Comparison of ENCODE assay signal across 20 cellular contexts in genomic region chr17:68634345-68634876, GRCh38. TPM values are rescaled to one million over a fixed set of nuclear protein-coding genes. Genes with fewer than 3 reads are reported as not detected.
DNase-seq lines count a peak whose midpoint lies in the region; ATAC-seq and TF ChIP-seq lines count a peak whose summit lies in the region.
"Had no signal": no experiment of that assay in that cellular context is flagged by ENCODE, and none has a peak within 500 bp of the region (broad histone marks: within the 10 kb centered on the region; RNA-seq: fewer than 3 reads in every experiment).

No MANE protein-coding gene starts in this region.

- no peak overlapping the region for H3K27ac Mint-ChIP-seq in activated CD4-positive, alpha-beta T cell treated with anti-CD3 and anti-CD28 coated beads, Interleukin-2, amount 10 ng/mL, durations not matched to agents 24 days and 14 days
- H3K27ac Mint-ChIP-seq in activated CD4-positive, alpha-beta T cell treated with anti-CD3 and anti-CD28 coated beads, Interleukin-2, amount 10 ng/mL, durations not matched to agents 7 days and 5 days = no peak overlapping the region
- H3K27ac Mint-ChIP-seq in H9 = no peak overlapping the region
- H3K27ac Mint-ChIP-seq: CD14-positive monocyte; CD4-positive, alpha-beta T cell; CD8-positive, alpha-beta memory T cell; GM23338 had no signal

- H2BK5ac ChIP-seq in H9 (ENCODE audit: insufficient read length, low read length) = no peak overlapping the region

- H2BK12ac ChIP-seq in H9 (ENCODE audit: insufficient read length, low read depth, low read length) = no peak overlapping the region

- H3K14ac ChIP-seq in H9 (ENCODE audit: insufficient read depth, low read length) = no peak overlapping the region

- H2AK5ac ChIP-seq in H9 (ENCODE audit: insufficient read length, low read length) = no peak overlapping the region

- no peaks in the 10 kb centered on the region for H3K79me2 ChIP-seq in H9 (ENCODE audit: insufficient read depth, low read length)

- H3K9me3 Mint-ChIP-seq in activated CD4-positive, alpha-beta T cell treated with anti-CD3 and anti-CD28 coated beads, Interleukin-2, amount 10 ng/mL, durations not matched to agents 24 days and 14 days = no peaks in the 10 kb centered on the region
- H3K9me3 Mint-ChIP-seq in activated CD4-positive, alpha-beta T cell treated with anti-CD3 and anti-CD28 coated beads, Interleukin-2, amount 10 ng/mL, durations not matched to agents 7 days and 5 days = peaks cover 11% of the 10 kb centered on the region
- H3K9me3 Mint-ChIP-seq in H9 = peaks cover 3 to 9% of the 10 kb centered on the region in 2 experiments; a peak in 3 of 5 replicates
- H3K9me3 Mint-ChIP-seq: CD4-positive, alpha-beta T cell had no signal

- intact Hi-C loops in activated CD4-positive, alpha-beta T cell treated with anti-CD3 and anti-CD28 coated beads, Interleukin-2, amount 10 ng/mL, durations not matched to agents 24 days and 14 days (cut with micrococcal nuclease) = no loop called here

- H3K9ac ChIP-seq in H9 (ENCODE audit: extremely low read depth, insufficient read length, low read length) = no peak overlapping the region
- H3K9ac ChIP-seq: BLaER1 had no signal

- H4K91ac ChIP-seq in H9 (ENCODE audit: insufficient read length, low read depth, low read length) = no peak overlapping the region

- H3K27me3 ChIP-seq in BE2C (no peaks in the 10 kb centered on the region; the same call in 1 of the 2 replicates), H9 (ENCODE audit: insufficient read depth, low read length) (no peaks in the 10 kb centered on the region)
- H3K27me3 ChIP-seq: BLaER1 had no signal

- no peak overlapping the region for H3K4me3 Mint-ChIP-seq in activated CD4-positive, alpha-beta T cell treated with anti-CD3 and anti-CD28 coated beads, Interleukin-2, amount 10 ng/mL, durations not matched to agents 24 days and 14 days
- H3K4me3 Mint-ChIP-seq in activated CD4-positive, alpha-beta T cell treated with anti-CD3 and anti-CD28 coated beads, Interleukin-2, amount 10 ng/mL, durations not matched to agents 7 days and 5 days = no peak overlapping the region
- H3K4me3 Mint-ChIP-seq in H9 = no peak overlapping the region
- H3K4me3 Mint-ChIP-seq: CD14-positive monocyte; CD4-positive, alpha-beta T cell; CD8-positive, alpha-beta memory T cell; GM23338 had no signal

- WGBS in H9 (ENCODE audit: extremely low coverage, insufficient read length, low lambda C conversion rate) = no CpG with 5 or more reads among the region's 10 CpGs

- peak; percentile 37 for DNase-seq in activated CD4-positive, alpha-beta T cell treated with anti-CD3 and anti-CD28 coated beads, Interleukin-2, amount 10 ng/mL, durations not matched to agents 24 days and 14 days
- no peak for DNase-seq in activated CD4-positive, alpha-beta T cell treated with anti-CD3 and anti-CD28 coated beads, Interleukin-2, amount 10 ng/mL, durations not matched to agents 7 days and 5 days
- DNase-seq in BE2C (peak; percentile 10), NCI-H69 (lab: John Stamatoyannopoulos, UW) (peak; percentile 10), SK-MEL-5 (ENCODE audit: low read depth, low spot score) (peak; percentile 37), H9 (no peak)
- DNase-seq: CD4-positive, alpha-beta T cell; CD8-positive, alpha-beta memory T cell; DMS 273 treated with DMSO at 0.1 percent for 48 hours; DMS79; EL; GDM1; HCEC 1CT had no signal

- in situ Hi-C loops in SK-MEL-5 (cut with HindIII; ENCODE audit: low pct_unique_long_range_greater_than_20kb, low sequenced_read_pairs) = no loop called here

- H3T11ph ChIP-seq in H9 (ENCODE audit: low read length) = no peak overlapping the region

- H3K56ac ChIP-seq in H9 (ENCODE audit: insufficient read length, low read depth, low read length) = no peak overlapping the region

- TF ChIP-seq CTCF in BE2C (IDR thresholded peaks at IDR 0.05; ENCODE audit: low read depth, low read length) = 0 out of 2 replicates have a peak, but pooled peaks have one; percentile 12
- no peak for TF ChIP-seq CTCF in H9 (conservative IDR thresholded peaks at IDR 0.05)

- H4K20me1 ChIP-seq in H9 (ENCODE audit: control insufficient read depth, insufficient read depth, insufficient read length) = no peaks in the 10 kb centered on the region
- H4K20me1 ChIP-seq: BLaER1 had no signal

- H2BK15ac ChIP-seq in H9 (ENCODE audit: low read depth, low read length) = no peak overlapping the region

- no peak overlapping the region for H2BK20ac ChIP-seq in H9 (ENCODE audit: low read depth, low read length, poor library complexity, severe bottlenecking)

- no peak overlapping the region for H2BK120ac ChIP-seq in H9 (ENCODE audit: low read depth, low read length, poor library complexity, severe bottlenecking)

- H3K18ac ChIP-seq in H9 (ENCODE audit: insufficient read length, low read depth, low read length) = no peak overlapping the region

- no peak overlapping the region for H3K4ac ChIP-seq in H9 (ENCODE audit: low read depth, low read length)

- H3K4me1 ChIP-seq in BE2C (no peaks in the 10 kb centered on the region; the same call in 1 of the 2 replicates), H9 (ENCODE audit: insufficient read depth, low read length) (no peaks in the 10 kb centered on the region)
- H3K4me1 ChIP-seq: BLaER1 had no signal

- no peak overlapping the region for H3K4me3 ChIP-seq in BE2C (ENCODE audit: low read depth, low read length)
- H3K4me3 ChIP-seq: BLaER1, GM23338 had no signal

- no peak overlapping the region for H3K27ac ChIP-seq in H9 (ENCODE audit: insufficient read length, low read depth, low read length)
- H3K27ac ChIP-seq: BLaER1 had no signal

- H3K27me3 Mint-ChIP-seq in activated CD4-positive, alpha-beta T cell treated with anti-CD3 and anti-CD28 coated beads, Interleukin-2, amount 10 ng/mL, durations not matched to agents 24 days and 14 days = peaks cover 4% of the 10 kb centered on the region
- peaks cover 2% of the 10 kb centered on the region for H3K27me3 Mint-ChIP-seq in activated CD4-positive, alpha-beta T cell treated with anti-CD3 and anti-CD28 coated beads, Interleukin-2, amount 10 ng/mL, durations not matched to agents 7 days and 5 days
- no peaks in the 10 kb centered on the region for H3K27me3 Mint-ChIP-seq in H9 (ENCODE audit: low read depth)

- H3K79me1 ChIP-seq in H9 (ENCODE audit: insufficient read depth, low read depth, low read length, poor library complexity, severe bottlenecking) = no peaks in the 10 kb centered on the region

- no peaks in the 10 kb centered on the region for H3K36me3 Mint-ChIP-seq in activated CD4-positive, alpha-beta T cell treated with anti-CD3 and anti-CD28 coated beads, Interleukin-2, amount 10 ng/mL, durations not matched to agents 24 days and 14 days (ENCODE audit: low read depth)
- H3K36me3 Mint-ChIP-seq in activated CD4-positive, alpha-beta T cell treated with anti-CD3 and anti-CD28 coated beads, Interleukin-2, amount 10 ng/mL, durations not matched to agents 7 days and 5 days (ENCODE audit: low read depth) = no peaks in the 10 kb centered on the region
- peaks cover 0 to 19% (median 2%) of the 10 kb centered on the region in 3 experiments; a peak in 5 of 7 replicates for H3K36me3 Mint-ChIP-seq in H9 (ENCODE audit: insufficient read depth in 1 of 3, low read depth in 3 of 3)
- H3K36me3 Mint-ChIP-seq: CD14-positive monocyte; CD8-positive, alpha-beta memory T cell had no signal

- no peak overlapping the region for H3K23ac ChIP-seq in H9 (ENCODE audit: insufficient read length, low read depth, low read length)

- no peak overlapping the region for H3K4me2 ChIP-seq in H9 (ENCODE audit: insufficient read depth, insufficient read length, low read length)
- H3K4me2 ChIP-seq: BLaER1, GM23338 had no signal

- no peaks in the 10 kb centered on the region for H3K9me3 ChIP-seq in BE2C
- no peaks in the 10 kb centered on the region for H3K9me3 ChIP-seq in H9 (ENCODE audit: control insufficient read depth, low read depth, low read length)

- H2AFZ ChIP-seq in H9 (ENCODE audit: low read length) = no peak overlapping the region

- H4K8ac ChIP-seq in H9 (replicated peaks; ENCODE audit: insufficient read length, low read depth, low read length) = no peak overlapping the region

- CTCF ChIA-PET in activated CD4-positive, alpha-beta T cell treated with anti-CD3 and anti-CD28 coated beads, Interleukin-2, amount 10 ng/mL, durations not matched to agents 7 days and 5 days (lab: Charles Lee) = no interaction called here

- ATAC-seq in HG03045 (IDR thresholded peaks at IDR 0.05; ENCODE audit: unreplicated experiment) (no peak), HG03565 (IDR thresholded peaks at IDR 0.05; ENCODE audit: unreplicated experiment) (no peak)
- ATAC-seq: GM23338 had no signal

- POLR2A ChIA-PET in activated CD4-positive, alpha-beta T cell treated with anti-CD3 and anti-CD28 coated beads, Interleukin-2, amount 10 ng/mL, durations not matched to agents 7 days and 5 days (lab: Charles Lee) = no interaction called here

- no peak overlapping the region for H4K5ac ChIP-seq in H9 (ENCODE audit: insufficient read length, low read depth, low read length)

- H3K23me2 ChIP-seq in H9 (ENCODE audit: insufficient read length, low read depth, low read length, poor library complexity, severe bottlenecking) = no peaks in the 10 kb centered on the region

- no peaks in the 10 kb centered on the region for H3K4me1 Mint-ChIP-seq in activated CD4-positive, alpha-beta T cell treated with anti-CD3 and anti-CD28 coated beads, Interleukin-2, amount 10 ng/mL, durations not matched to agents 24 days and 14 days
- H3K4me1 Mint-ChIP-seq in activated CD4-positive, alpha-beta T cell treated with anti-CD3 and anti-CD28 coated beads, Interleukin-2, amount 10 ng/mL, durations not matched to agents 7 days and 5 days = no peaks in the 10 kb centered on the region
- peaks cover 10% of the 10 kb centered on the region in 2 experiments for H3K4me1 Mint-ChIP-seq in H9
- H3K4me1 Mint-ChIP-seq: CD14-positive monocyte; CD8-positive, alpha-beta memory T cell; GM23338 had no signal

- no peaks in the 10 kb centered on the region for H3K36me3 ChIP-seq in BE2C
- H3K36me3 ChIP-seq: BLaER1 had no signal

RNA-seq across cellular contexts. Expression of gene FAM20A, which starts 33.2 kb away (rescaled TPM):
- not detected in 2 replicates for total RNA-seq in activated CD4-positive, alpha-beta T cell treated with anti-CD3 and anti-CD28 coated beads, Interleukin-2, amount 10 ng/mL, durations not matched to agents 24 days and 14 days
- total RNA-seq in activated CD4-positive, alpha-beta T cell treated with anti-CD3 and anti-CD28 coated beads, Interleukin-2, amount 10 ng/mL, durations not matched to agents 7 days and 5 days = not detected
- 1.3 TPM for polyA plus RNA-seq in BE2C (2012; ENCODE audit: insufficient read depth, insufficient read length, low read depth)
- 0.21 TPM in 1 of 2 replicates, not detected in the other for total RNA-seq in SK-MEL-5 (2014; rRNA removed; shearing (Covaris generic))
- not detected in 2 replicates for polyA plus RNA-seq in SK-MEL-5 (2015; cell fraction: cytosol; rRNA removed)
- polyA plus RNA-seq in SK-MEL-5 (2015; cell fraction: nucleus; rRNA removed) = not detected in 2 replicates
- total RNA-seq in H9 (2021) = 33.5 and 34.4 TPM in 2 replicates
- total RNA-seq: A172; A673; CD4-positive, alpha-beta T cell; CD8-positive, alpha-beta memory T cell had no signal

Comparison
In these comparisons a context has a peak if more than half of its experiments do, and no peak if none do; other contexts are left out.
1. DNase-seq: peak in activated CD4-positive, alpha-beta T cell treated with anti-CD3 and anti-CD28 coated beads, Interleukin-2, amount 10 ng/mL, durations not matched to agents 24 days and 14 days (single experiment), BE2C (single experiment), NCI-H69 (single experiment) and SK-MEL-5 (single experiment); none in activated CD4-positive, alpha-beta T cell treated with anti-CD3 and anti-CD28 coated beads, Interleukin-2, amount 10 ng/mL, durations not matched to agents 7 days and 5 days (single experiment) and H9 (single experiment).
2. RNA of gene FAM20A, which starts 33.2 kb away (total RNA-seq): 33.5 to 34.4 TPM in H9; not detected in activated CD4-positive, alpha-beta T cell treated with anti-CD3 and anti-CD28 coated beads, Interleukin-2, amount 10 ng/mL, durations not matched to agents 24 days and 14 days, not detected in activated CD4-positive, alpha-beta T cell treated with anti-CD3 and anti-CD28 coated beads, Interleukin-2, amount 10 ng/mL, durations not matched to agents 7 days and 5 days and 0.21 TPM in SK-MEL-5; every median in the first group is over 10 times any median in the second.